In genomic region chr18:3541549-3542386, GRCh38 we compare ENCODE assay signal across 10 cellular contexts.
A peak's percentile ranks its signal among the peaks of the same experiment; 100 is the strongest.
DNase-seq lines count a peak whose midpoint lies in the region; ATAC-seq and TF ChIP-seq lines count a peak whose summit lies in the region.
"Had no signal": no experiment of that assay in that cellular context is flagged by ENCODE, and none has a peak within 500 bp of the region (broad histone marks: within the 10 kb centered on the region; RNA-seq: fewer than 3 reads in every experiment).

No MANE protein-coding gene starts in this region.

- H3K27ac ChIP-seq in OCI-LY3 (ENCODE audit: low read length) = peak overlapping the region; percentile 89
- H3K27ac ChIP-seq: A549 had no signal

- CTCF ChIA-PET in activated CD4-positive, alpha-beta T cell treated with anti-CD3 and anti-CD28 coated beads, Interleukin-2, amount 10 ng/mL, durations not matched to agents 7 days and 5 days (lab: Charles Lee) = no interaction called here

- ATAC-seq in HG02588 (IDR thresholded peaks at IDR 0.05; ENCODE audit: unreplicated experiment) = peak; percentile 99
- ATAC-seq: A549 had no signal

- no peak overlapping the region for H2AFZ ChIP-seq in OCI-LY3 (ENCODE audit: low read depth, low read length)

- H3K4me1 ChIP-seq in OCI-LY3 (ENCODE audit: low read length) = peaks cover 56% of the 10 kb centered on the region

- H3K27ac Mint-ChIP-seq in activated CD4-positive, alpha-beta T cell treated with anti-CD3 and anti-CD28 coated beads, Interleukin-2, amount 10 ng/mL, durations not matched to agents 7 days and 5 days = no peak overlapping the region
- H3K27ac Mint-ChIP-seq: nephron progenitor cell had no signal

- H3K9me3 Mint-ChIP-seq in activated CD4-positive, alpha-beta T cell treated with anti-CD3 and anti-CD28 coated beads, Interleukin-2, amount 10 ng/mL, durations not matched to agents 7 days and 5 days = peaks cover 3% of the 10 kb centered on the region
- H3K9me3 Mint-ChIP-seq: nephron progenitor cell had no signal

- H3K27me3 ChIP-seq in OCI-LY3 (ENCODE audit: low read depth, low read length) = no peaks in the 10 kb centered on the region

- peak overlapping the region; percentile 68 for H3K4me3 ChIP-seq in OCI-LY3 (ENCODE audit: low read length)
- H3K4me3 ChIP-seq: A549 had no signal

- POLR2A ChIA-PET in activated CD4-positive, alpha-beta T cell treated with anti-CD3 and anti-CD28 coated beads, Interleukin-2, amount 10 ng/mL, durations not matched to agents 7 days and 5 days (lab: Charles Lee) = no interaction called here

- H3K9me3 ChIP-seq in OCI-LY3 (ENCODE audit: insufficient read depth, low read length) = no peaks in the 10 kb centered on the region
- H3K9me3 ChIP-seq: A549 had no signal

- no peaks in the 10 kb centered on the region for H3K79me2 ChIP-seq in OCI-LY3 (ENCODE audit: low read length)

- H3K4me2 ChIP-seq in OCI-LY3 (ENCODE audit: low read length) = peak overlapping the region; percentile 92
- H3K4me2 ChIP-seq: A549 had no signal

- DNase-seq in activated CD4-positive, alpha-beta T cell treated with anti-CD3 and anti-CD28 coated beads, Interleukin-2, amount 50 U/mL, for 48 hours = peak; percentile 14 to 48
- no peak for DNase-seq in activated CD4-positive, alpha-beta T cell treated with anti-CD3 and anti-CD28 coated beads, Interleukin-2, amount 10 ng/mL, durations not matched to agents 7 days and 5 days
- peak in 2 of 3 experiments; percentile 6 to 15 for DNase-seq in stimulated activated CD4-positive, alpha-beta T cell treated with anti-CD3 and anti-CD28 coated beads, TNF-alpha, amount 100 ng/mL, for 24 hours (ENCODE audit: low read depth in 3 of 3)
- DNase-seq in DMS114 treated with DMSO at 0.1 percent for 48 hours (lab: John Stamatoyannopoulos, UW; ENCODE audit: unreplicated experiment) (no peak), nucleus accumbens (lab: John Stamatoyannopoulos, UW) (no peak)
- no peak for DNase-seq in NK-92 treated with Interleukin-12 subunit alpha and Interleukin-12 subunit beta, amount 100 ng/mL, for 24 hours (lab: John Stamatoyannopoulos, UW)
- DNase-seq: nephron progenitor cell had no signal

- H4K20me1 ChIP-seq in OCI-LY3 (ENCODE audit: insufficient read depth, low read length) = no peaks in the 10 kb centered on the region

- no peaks in the 10 kb centered on the region for H3K27me3 Mint-ChIP-seq in activated CD4-positive, alpha-beta T cell treated with anti-CD3 and anti-CD28 coated beads, Interleukin-2, amount 10 ng/mL, durations not matched to agents 7 days and 5 days

- peak overlapping the region; percentile 66 for H3K9ac ChIP-seq in OCI-LY3 (ENCODE audit: low read length)

- no peak for TF ChIP-seq CTCF in OCI-LY3 (IDR thresholded peaks at IDR 0.05; ENCODE audit: low read depth, low read length)

- no peaks in the 10 kb centered on the region for H3K36me3 ChIP-seq in OCI-LY3 (replicated peaks; ENCODE audit: low read depth, low read length)

- H3K4me1 Mint-ChIP-seq in activated CD4-positive, alpha-beta T cell treated with anti-CD3 and anti-CD28 coated beads, Interleukin-2, amount 10 ng/mL, durations not matched to agents 7 days and 5 days = peaks cover 5% of the 10 kb centered on the region

- H3K36me3 Mint-ChIP-seq in activated CD4-positive, alpha-beta T cell treated with anti-CD3 and anti-CD28 coated beads, Interleukin-2, amount 10 ng/mL, durations not matched to agents 7 days and 5 days (ENCODE audit: low read depth) = no peaks in the 10 kb centered on the region

- no peak overlapping the region for H3K4me3 Mint-ChIP-seq in activated CD4-positive, alpha-beta T cell treated with anti-CD3 and anti-CD28 coated beads, Interleukin-2, amount 10 ng/mL, durations not matched to agents 7 days and 5 days
- H3K4me3 Mint-ChIP-seq: nephron progenitor cell had no signal

Comparison
In these comparisons a context has a peak if more than half of its experiments do, and no peak if none do; other contexts are left out.
1. DNase-seq: peak in activated CD4-positive, alpha-beta T cell treated with anti-CD3 and anti-CD28 coated beads, Interleukin-2, amount 50 U/mL, for 48 hours (2 of 2) and stimulated activated CD4-positive, alpha-beta T cell treated with anti-CD3 and anti-CD28 coated beads, TNF-alpha, amount 100 ng/mL, for 24 hours (2 of 3); none in activated CD4-positive, alpha-beta T cell treated with anti-CD3 and anti-CD28 coated beads, Interleukin-2, amount 10 ng/mL, durations not matched to agents 7 days and 5 days (single experiment), DMS114 treated with DMSO at 0.1 percent for 48 hours (single experiment), NK-92 treated with Interleukin-12 subunit alpha and Interleukin-12 subunit beta, amount 100 ng/mL, for 24 hours (single experiment) and nucleus accumbens (0 of 56).